Comparison of ENCODE assay signal across 8 cellular contexts in the genomic region with DNA sequence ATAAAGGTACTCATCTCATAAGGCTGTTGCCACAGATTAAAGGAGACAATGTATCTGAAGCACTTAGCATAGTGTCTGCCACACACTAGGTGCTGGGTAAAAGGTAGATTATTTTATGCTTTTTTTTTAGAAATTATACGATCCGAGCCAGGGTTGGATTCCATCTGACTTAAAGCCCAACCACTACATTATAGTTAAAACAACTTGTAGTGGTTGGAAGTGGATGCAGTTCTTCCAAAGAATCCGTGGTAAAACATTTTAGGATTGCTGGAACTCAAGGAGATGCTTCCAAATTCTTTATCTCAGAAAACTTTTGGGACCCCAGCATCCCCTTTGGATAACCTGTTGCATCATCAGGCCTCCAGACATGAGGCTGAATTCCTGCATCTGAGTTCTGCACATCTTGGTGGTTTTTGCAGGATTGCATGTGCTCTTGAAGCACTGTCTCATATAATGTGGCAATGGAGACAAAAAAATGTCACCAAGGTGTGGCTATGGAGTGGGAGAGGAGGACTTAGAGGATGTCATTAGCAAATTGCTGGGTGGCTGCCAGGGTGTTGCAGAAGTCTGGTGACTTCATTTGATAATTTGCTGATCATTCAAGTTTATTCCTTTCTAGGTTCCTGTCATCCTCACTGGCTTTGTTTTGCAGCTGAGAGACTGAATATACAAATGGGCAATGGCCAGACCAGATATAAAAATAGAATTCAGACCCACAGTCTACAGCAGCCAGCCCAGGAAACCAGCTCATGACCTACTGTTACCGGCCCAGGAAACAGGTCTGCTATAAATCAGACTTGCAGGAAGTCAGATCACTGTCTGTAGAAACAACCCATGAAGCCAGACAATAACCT.
A peak's percentile ranks its signal among the peaks of the same experiment; 100 is the strongest.
DNase-seq lines count a peak whose midpoint lies in the region; ATAC-seq and TF ChIP-seq lines count a peak whose summit lies in the region.

No MANE protein-coding gene starts in this region.

- 10 to 15% (median 13%) methylated on average over 4 of the region's 4 CpGs for WGBS in psoas muscle, 3 donors

- H3K4me1 ChIP-seq in psoas muscle: peaks cover 7% of the 10 kb centered on the region

- DNase-seq in NCI-H146 (lab: John Stamatoyannopoulos, UW) (peak; percentile 21), NCI-H146 treated with DMSO at 0.1 percent for 48 hours (lab: John Stamatoyannopoulos, UW; ENCODE audit: unreplicated experiment) (no peak), OCI-M1 (lab: John Stamatoyannopoulos, UW) (peak; percentile 14), psoas muscle (peak in 1 of 2 donors; percentile 32), NCI-H524 treated with DMSO at 0.1 percent for 48 hours (lab: John Stamatoyannopoulos, UW) (no peak), middle frontal gyrus (ENCODE audit: extremely low spot score, low spot score) (no peak)
- DNase-seq in stimulated activated naive CD4-positive, alpha-beta T cell treated with Interleukin-2 at 50 U/mL for 16 hours (lab: John Stamatoyannopoulos, UW): no peak

- no peak overlapping the region for H3K4me3 ChIP-seq in psoas muscle

- H3K9me3 ChIP-seq in psoas muscle: no peaks in the 10 kb centered on the region

- no peaks in the 10 kb centered on the region for H3K27me3 ChIP-seq in psoas muscle (ENCODE audit: insufficient read depth in 3 of 3, low read length in 2 of 3)

- H3K27ac ChIP-seq in psoas muscle: peak overlapping the region; percentile 56

- H3K36me3 ChIP-seq in psoas muscle (ENCODE audit: insufficient read depth in 1 of 2, low read depth in 1 of 2): no peaks in the 10 kb centered on the region

- intact Hi-C loops in psoas muscle (cut with DNase I): loop anchor here in 1 of 2 donors (10.0 kb wide), 1 partner anchor 97 kb away; no protein-coding TSS in a partner anchor

- ATAC-seq in HG03135 (IDR thresholded peaks at IDR 0.05; ENCODE audit: unreplicated experiment) (peak; percentile 47), psoas muscle (peak; percentile 74 to 96 (median 92))

- no peak for TF ChIP-seq CTCF in psoas muscle (IDR thresholded peaks at IDR 0.05)

Comparison
In these comparisons a context has a peak if more than half of its experiments do, and no peak if none do; other contexts are left out.
1. DNase-seq: peak in NCI-H146 (single experiment) and OCI-M1 (single experiment); none in NCI-H146 treated with DMSO at 0.1 percent for 48 hours (single experiment), NCI-H524 treated with DMSO at 0.1 percent for 48 hours (single experiment), middle frontal gyrus (single experiment) and stimulated activated naive CD4-positive, alpha-beta T cell treated with Interleukin-2 at 50 U/mL for 16 hours (single experiment).